ENCODE assay signal across 8 cellular contexts in the genomic region with DNA sequence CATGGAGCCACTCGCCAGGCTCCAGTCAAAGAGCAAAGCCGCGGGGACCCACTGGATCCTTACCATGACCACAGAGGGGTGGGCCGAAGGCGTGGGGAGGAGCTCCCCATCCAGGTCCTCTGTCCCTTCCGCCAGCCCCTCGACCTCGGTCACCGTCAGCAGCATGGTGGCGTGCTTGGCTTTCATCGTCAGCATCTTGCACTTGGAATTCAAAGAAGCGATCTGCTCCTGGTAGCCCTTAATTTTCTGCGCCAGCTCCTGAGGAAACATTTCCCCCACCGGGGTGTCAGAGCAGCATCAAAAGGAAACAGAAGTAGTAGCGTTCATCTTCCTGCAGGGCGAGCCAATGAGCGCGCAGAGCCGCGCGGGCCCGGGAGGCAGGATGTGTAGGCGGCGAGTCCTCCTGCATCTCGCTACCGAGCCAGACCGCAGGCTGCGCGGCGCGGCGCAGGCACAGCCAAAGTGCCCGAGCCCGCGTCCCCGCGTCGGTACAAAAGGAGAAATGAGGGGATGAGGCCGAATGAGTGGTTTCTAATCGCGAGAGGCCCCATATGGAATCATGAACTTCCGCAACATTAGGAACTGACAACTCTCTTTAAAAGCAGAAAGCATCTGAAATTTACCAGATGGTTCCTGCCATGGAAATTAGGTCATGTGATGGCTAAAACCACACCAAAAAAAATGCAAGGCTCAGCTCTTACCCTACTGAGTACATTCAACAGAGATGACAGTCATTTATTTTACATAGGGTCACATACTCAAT.
DNase-seq lines count a peak whose midpoint lies in the region; ATAC-seq and TF ChIP-seq lines count a peak whose summit lies in the region.

No MANE protein-coding gene starts in this region.

- H3K9ac ChIP-seq in fibroblast of lung (ENCODE audit: insufficient read depth, low read length): peak overlapping the region; percentile 58

- TF ChIP-seq CTCF in Caco-2 (IDR thresholded peaks at IDR 0.05; ENCODE audit: insufficient read depth in 1 of 2, low read depth in 1 of 2, low read length in 1 of 2, severe bottlenecking in 1 of 2, unreplicated experiment in 1 of 2): peak; percentile 59 to 71
- TF ChIP-seq CTCF in Panc1 (IDR thresholded peaks at IDR 0.05): peak; percentile 75
- TF ChIP-seq CTCF in fibroblast of lung (conservative IDR thresholded peaks at IDR 0.05 in 1 of 2, IDR thresholded peaks at IDR 0.05 in 1 of 2; ENCODE audit: low read depth in 1 of 2, low read length in 2 of 2): peak; percentile 48 to 53

- H3K36me3 ChIP-seq in Caco-2 (ENCODE audit: control insufficient read depth, insufficient read depth, low read length) (no peaks in the 10 kb centered on the region), Panc1 (ENCODE audit: control insufficient read depth, insufficient read depth, low read length) (no peaks in the 10 kb centered on the region), fibroblast of lung (ENCODE audit: control insufficient read depth, insufficient read depth, low read length) (no peaks in the 10 kb centered on the region)

- intact Hi-C loops in Caco-2 (cut with micrococcal nuclease; ENCODE audit: unreplicated experiment): loop anchor here (1.0 to 2.0 kb wide), 4 partner anchors 12 to 54 kb away; no protein-coding TSS in a partner anchor
- intact Hi-C loops in Panc1 (cut with micrococcal nuclease; ENCODE audit: unreplicated experiment): no loop called here

- H3K27me3 ChIP-seq in Caco-2 (replicated peaks; ENCODE audit: control insufficient read depth, insufficient read depth, low read length) (no peaks in the 10 kb centered on the region), Panc1 (ENCODE audit: control insufficient read depth, insufficient read depth, low read length) (no peaks in the 10 kb centered on the region), fibroblast of lung (ENCODE audit: control insufficient read depth, insufficient read depth, low read length) (no peaks in the 10 kb centered on the region)

- no TSS peak for BruUV-seq in Caco-2 (replicated peaks; lab: Mats Ljungman, UMichigan)
- BruUV-seq in Panc1 (replicated peaks; lab: Mats Ljungman, UMichigan): no TSS peak

- POLR2A ChIA-PET in Caco-2 (lab: Charles Lee): interaction anchor here (0.8 to 1.2 kb wide), 3 partner anchors 24 to 36 kb away, joined by 3 to 7 read pairs (median 4); no protein-coding TSS in a partner anchor
- POLR2A ChIA-PET in Panc1 (lab: Charles Lee): no interaction called here

- H3K79me2 ChIP-seq in fibroblast of lung (ENCODE audit: control insufficient read depth, insufficient read depth, low read length): no peaks in the 10 kb centered on the region

- H3K9me3 Mint-ChIP-seq in Caco-2 (ENCODE audit: unreplicated experiment) (no peaks in the 10 kb centered on the region), naive B cell (no peaks in the 10 kb centered on the region)
- H3K9me3 Mint-ChIP-seq in stimulated activated effector memory CD8-positive, alpha-beta T cell treated with anti-CD3 and anti-CD28 coated beads, Interleukin-12 subunit alpha, Interleukin-12 subunit beta, amount 100 ng/mL, for 72 hours: no peaks in the 10 kb centered on the region

- in situ Hi-C loops in Panc1 (cut with HindIII; ENCODE audit: low pct_unique_long_range_greater_than_20kb, low sequenced_read_pairs): no loop called here

- H3K9me3 ChIP-seq in Caco-2: no peaks in the 10 kb centered on the region
- no peaks in the 10 kb centered on the region for H3K9me3 ChIP-seq in Panc1 (ENCODE audit: control insufficient read depth, insufficient read depth, low read depth, low read length)
- no peaks in the 10 kb centered on the region for H3K9me3 ChIP-seq in fibroblast of lung (ENCODE audit: control insufficient read depth, insufficient read depth, low read depth, low read length)

- DNase-seq in Caco-2 (peak; percentile 89 to 93), HT1080 (ENCODE audit: low read depth) (peak; percentile 91), Panc1 (ENCODE audit: low read depth, low spot score) (peak; percentile 48), activated T-helper 1 cell treated with Interleukin-2 at 50 U/mL for 16 hours (ENCODE audit: low read depth) (peak; percentile 80), fibroblast of lung (ENCODE audit: low read depth in 2 of 2) (peak; percentile 89 to 90), naive B cell (peak; percentile 89)
- DNase-seq in stimulated activated effector memory CD8-positive, alpha-beta T cell treated with anti-CD3 and anti-CD28 coated beads, Interleukin-12 subunit alpha, Interleukin-12 subunit beta, amount 100 ng/mL, for 72 hours (ENCODE audit: low spot score in 2 of 2): peak; percentile 83 to 94

- H3K36me3 Mint-ChIP-seq in Caco-2 (ENCODE audit: insufficient read depth, unreplicated experiment) (peaks cover 7% of the 10 kb centered on the region), naive B cell (no peaks in the 10 kb centered on the region)
- H3K36me3 Mint-ChIP-seq in stimulated activated effector memory CD8-positive, alpha-beta T cell treated with anti-CD3 and anti-CD28 coated beads, Interleukin-12 subunit alpha, Interleukin-12 subunit beta, amount 100 ng/mL, for 72 hours: peaks cover 10% of the 10 kb centered on the region

- peak overlapping the region; percentile 76 for H3K4me3 ChIP-seq in Caco-2 (ENCODE audit: low read depth, low read length)
- peak overlapping the region; percentile 65 to 94 for H3K4me3 ChIP-seq in Panc1 (ENCODE audit: low read depth in 2 of 2, low read length in 2 of 2)
- peak overlapping the region; percentile 55 to 75 (median 64) for H3K4me3 ChIP-seq in fibroblast of lung (replicated peaks in 1 of 4; ENCODE audit: control extremely low read depth in 1 of 4, insufficient read depth in 1 of 4, low read depth in 3 of 4, low read length in 4 of 4)

- H3K4me3 Mint-ChIP-seq in Caco-2 (ENCODE audit: unreplicated experiment) (peak overlapping the region; percentile 99), naive B cell (peak overlapping the region; percentile 96 to 100 (median 100))
- H3K4me3 Mint-ChIP-seq in stimulated activated effector memory CD8-positive, alpha-beta T cell treated with anti-CD3 and anti-CD28 coated beads, Interleukin-12 subunit alpha, Interleukin-12 subunit beta, amount 100 ng/mL, for 72 hours: peak overlapping the region; percentile 93

- no peaks in the 10 kb centered on the region for H3K27me3 Mint-ChIP-seq in Caco-2 (ENCODE audit: insufficient read depth, unreplicated experiment)
- H3K27me3 Mint-ChIP-seq in naive B cell: no peaks in the 10 kb centered on the region

- H3K27ac Mint-ChIP-seq in Caco-2 (ENCODE audit: unreplicated experiment) (peak overlapping the region; percentile 95), naive B cell (peak overlapping the region; percentile 94 to 99 (median 98))
- peak overlapping the region; percentile 94 for H3K27ac Mint-ChIP-seq in stimulated activated effector memory CD8-positive, alpha-beta T cell treated with anti-CD3 and anti-CD28 coated beads, Interleukin-12 subunit alpha, Interleukin-12 subunit beta, amount 100 ng/mL, for 72 hours

- peak overlapping the region; percentile 78 for H2AFZ ChIP-seq in fibroblast of lung (ENCODE audit: low read length)

- ATAC-seq in GM21367 (IDR thresholded peaks at IDR 0.05; ENCODE audit: unreplicated experiment) (peak; percentile 90), Panc1 (peak; percentile 100), naive B cell (ENCODE audit: low read depth in 2 of 2) (peak; percentile 95 to 96)
- ATAC-seq in stimulated activated effector memory CD8-positive, alpha-beta T cell treated with anti-CD3 and anti-CD28 coated beads, Interleukin-12 subunit alpha, Interleukin-12 subunit beta, amount 100 ng/mL, for 72 hours: peak; percentile 97

- H3K4me1 ChIP-seq in Caco-2 (peaks cover 4% of the 10 kb centered on the region; the same call in 1 of the 2 replicates), Panc1 (ENCODE audit: control insufficient read depth, insufficient read depth, low read length) (no peaks in the 10 kb centered on the region), fibroblast of lung (ENCODE audit: control insufficient read depth, extremely low read depth, insufficient read depth, low read length) (no peaks in the 10 kb centered on the region)

- H3K4me1 Mint-ChIP-seq in Caco-2 (ENCODE audit: low read depth, unreplicated experiment) (peaks cover 13% of the 10 kb centered on the region), naive B cell (peaks cover 22 to 32% (median 22%) of the 10 kb centered on the region in 3 donors)
- H3K4me1 Mint-ChIP-seq in stimulated activated effector memory CD8-positive, alpha-beta T cell treated with anti-CD3 and anti-CD28 coated beads, Interleukin-12 subunit alpha, Interleukin-12 subunit beta, amount 100 ng/mL, for 72 hours: peaks cover 30% of the 10 kb centered on the region

- no peaks in the 10 kb centered on the region for H4K20me1 ChIP-seq in fibroblast of lung (ENCODE audit: control insufficient read depth, extremely low read depth, insufficient read depth, low read length)

- CTCF ChIA-PET in Caco-2 (lab: Charles Lee): interaction anchor here (0.6 to 2.1 kb wide), 7 partner anchors 12 to 228 kb away, joined by 3 to 31 read pairs (median 5); no protein-coding TSS in a partner anchor
- CTCF ChIA-PET in Panc1 (lab: Charles Lee): interaction anchor here (0.5 to 0.8 kb wide), 2 partner anchors 34 to 36 kb away, joined by 3 to 8 read pairs; no protein-coding TSS in a partner anchor

- H3K27ac ChIP-seq in Panc1 (ENCODE audit: low read length): peak overlapping the region; percentile 61
- H3K27ac ChIP-seq in fibroblast of lung (ENCODE audit: insufficient read depth, low read length): peak overlapping the region; percentile 74

- peak overlapping the region; percentile 77 for H3K4me2 ChIP-seq in fibroblast of lung (ENCODE audit: extremely low read depth, insufficient read depth, low read length)

Comparison
In these comparisons a context has a peak if more than half of its experiments do, and no peak if none do; other contexts are left out.
1. Peak in every context shown above with its lines: DNase-seq, ATAC-seq, H3K4me3 ChIP-seq and H3K27ac ChIP-seq.